Comparison of ENCODE assay signal across 23 cellular contexts in the genomic region with DNA sequence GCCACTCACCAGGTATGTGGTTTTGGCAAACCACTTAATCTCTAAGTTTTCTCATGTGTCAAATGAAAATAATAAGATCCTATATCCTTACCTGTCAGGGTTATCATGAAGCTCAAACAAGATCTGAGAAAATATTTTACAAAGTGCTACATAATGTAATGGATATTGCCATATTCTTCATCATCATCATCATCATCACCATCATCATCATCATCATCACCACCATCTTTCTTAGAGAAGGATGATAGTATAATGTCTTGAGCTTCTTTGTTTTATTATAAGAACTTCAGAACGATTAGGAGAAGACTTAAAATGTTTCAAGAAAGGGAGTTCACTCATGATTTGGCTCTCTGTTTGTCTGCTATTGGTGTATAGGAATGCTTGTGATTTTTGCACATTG.
DNase-seq lines count a peak whose midpoint lies in the region; ATAC-seq and TF ChIP-seq lines count a peak whose summit lies in the region.
"Had no signal": no experiment of that assay in that cellular context is flagged by ENCODE, and none has a peak within 500 bp of the region (broad histone marks: within the 10 kb centered on the region; RNA-seq: fewer than 3 reads in every experiment).

No MANE protein-coding gene starts in this region.

- H3K4me3 ChIP-seq in HEK293 (ENCODE audit: low read depth, low read length): no peak overlapping the region
- H3K4me3 ChIP-seq: BLaER1, GM12878 had no signal

- ATAC-seq in central memory CD8-positive, alpha-beta T cell (replicated peaks; ENCODE audit: extremely low read depth, poor library complexity, severe bottlenecking): no peak
- ATAC-seq: GM12878 had no signal

- H3K27ac ChIP-seq in HEK293 (ENCODE audit: extremely low read depth, low read depth, low read length): no peak overlapping the region
- H3K27ac ChIP-seq: 22Rv1, BLaER1 had no signal

- no peaks in the 10 kb centered on the region for H3K4me1 ChIP-seq in HEK293 (ENCODE audit: control insufficient read depth, insufficient read depth, low read length)
- H3K4me1 ChIP-seq: BLaER1 had no signal

- no peak for TF ChIP-seq CTCF in HEK293 (tag by site-specific recombination; IDR thresholded peaks at IDR 0.05)

- H3K27ac Mint-ChIP-seq in activated CD4-positive, alpha-beta T cell treated with anti-CD3 and anti-CD28 coated beads, Interleukin-2, amount 10 ng/mL, durations not matched to agents 24 days and 14 days: peak overlapping the region; percentile 34
- no peak overlapping the region for H3K27ac Mint-ChIP-seq in activated CD4-positive, alpha-beta T cell treated with anti-CD3 and anti-CD28 coated beads, Interleukin-2, amount 10 ng/mL, durations not matched to agents 7 days and 5 days
- H3K27ac Mint-ChIP-seq in central memory CD8-positive, alpha-beta T cell (ENCODE audit: low read depth): peak overlapping the region; percentile 13
- H3K27ac Mint-ChIP-seq: CD14-positive monocyte; CD4-positive, alpha-beta memory T cell; CD4-positive, CD25-positive, alpha-beta regulatory T cell had no signal

- peaks cover 64% of the 10 kb centered on the region for H3K36me3 Mint-ChIP-seq in activated CD4-positive, alpha-beta T cell treated with anti-CD3 and anti-CD28 coated beads, Interleukin-2, amount 10 ng/mL, durations not matched to agents 24 days and 14 days (ENCODE audit: low read depth)
- peaks cover 58% of the 10 kb centered on the region for H3K36me3 Mint-ChIP-seq in activated CD4-positive, alpha-beta T cell treated with anti-CD3 and anti-CD28 coated beads, Interleukin-2, amount 10 ng/mL, durations not matched to agents 7 days and 5 days (ENCODE audit: low read depth)
- H3K36me3 Mint-ChIP-seq in central memory CD8-positive, alpha-beta T cell (ENCODE audit: insufficient read depth): peaks cover 25% of the 10 kb centered on the region

- H3K4me3 Mint-ChIP-seq in activated CD4-positive, alpha-beta T cell treated with anti-CD3 and anti-CD28 coated beads, Interleukin-2, amount 10 ng/mL, durations not matched to agents 24 days and 14 days: no peak overlapping the region
- H3K4me3 Mint-ChIP-seq in activated CD4-positive, alpha-beta T cell treated with anti-CD3 and anti-CD28 coated beads, Interleukin-2, amount 10 ng/mL, durations not matched to agents 7 days and 5 days: no peak overlapping the region
- no peak overlapping the region for H3K4me3 Mint-ChIP-seq in central memory CD8-positive, alpha-beta T cell
- H3K4me3 Mint-ChIP-seq: CD14-positive monocyte; CD4-positive, alpha-beta memory T cell; CD4-positive, CD25-positive, alpha-beta regulatory T cell; CD8-positive, alpha-beta memory T cell had no signal

- no peaks in the 10 kb centered on the region for H3K27me3 Mint-ChIP-seq in activated CD4-positive, alpha-beta T cell treated with anti-CD3 and anti-CD28 coated beads, Interleukin-2, amount 10 ng/mL, durations not matched to agents 24 days and 14 days
- no peaks in the 10 kb centered on the region for H3K27me3 Mint-ChIP-seq in activated CD4-positive, alpha-beta T cell treated with anti-CD3 and anti-CD28 coated beads, Interleukin-2, amount 10 ng/mL, durations not matched to agents 7 days and 5 days
- no peaks in the 10 kb centered on the region for H3K27me3 Mint-ChIP-seq in central memory CD8-positive, alpha-beta T cell
- H3K27me3 Mint-ChIP-seq: CD4-positive, alpha-beta memory T cell; CD4-positive, CD25-positive, alpha-beta regulatory T cell; CD8-positive, alpha-beta memory T cell had no signal

- H3K9me3 ChIP-seq in HEK293 (ENCODE audit: control insufficient read depth, insufficient read depth, low read depth, low read length): no peaks in the 10 kb centered on the region
- H3K9me3 ChIP-seq: BE2C had no signal

- H3K9me3 Mint-ChIP-seq in activated CD4-positive, alpha-beta T cell treated with anti-CD3 and anti-CD28 coated beads, Interleukin-2, amount 10 ng/mL, durations not matched to agents 24 days and 14 days: peaks cover 5% of the 10 kb centered on the region
- peaks cover 2% of the 10 kb centered on the region for H3K9me3 Mint-ChIP-seq in activated CD4-positive, alpha-beta T cell treated with anti-CD3 and anti-CD28 coated beads, Interleukin-2, amount 10 ng/mL, durations not matched to agents 7 days and 5 days
- H3K9me3 Mint-ChIP-seq in central memory CD8-positive, alpha-beta T cell: no peaks in the 10 kb centered on the region
- H3K9me3 Mint-ChIP-seq: CD4-positive, alpha-beta memory T cell; CD4-positive, CD25-positive, alpha-beta regulatory T cell; CD8-positive, alpha-beta memory T cell had no signal

- POLR2A ChIA-PET in activated CD4-positive, alpha-beta T cell treated with anti-CD3 and anti-CD28 coated beads, Interleukin-2, amount 10 ng/mL, durations not matched to agents 7 days and 5 days (lab: Charles Lee): no interaction called here
- POLR2A ChIA-PET in HEK293 (lab: Yijun Ruan, JAX): no interaction called here

- peaks cover 3% of the 10 kb centered on the region for H3K4me1 Mint-ChIP-seq in activated CD4-positive, alpha-beta T cell treated with anti-CD3 and anti-CD28 coated beads, Interleukin-2, amount 10 ng/mL, durations not matched to agents 24 days and 14 days
- peaks cover 1% of the 10 kb centered on the region for H3K4me1 Mint-ChIP-seq in activated CD4-positive, alpha-beta T cell treated with anti-CD3 and anti-CD28 coated beads, Interleukin-2, amount 10 ng/mL, durations not matched to agents 7 days and 5 days
- no peaks in the 10 kb centered on the region for H3K4me1 Mint-ChIP-seq in central memory CD8-positive, alpha-beta T cell

- H3K36me3 ChIP-seq in HEK293 (ENCODE audit: control insufficient read depth in 2 of 2, insufficient read depth in 1 of 2, low read length in 2 of 2): peaks cover 0 to 56% of the 10 kb centered on the region in 2 experiments; a peak in 1 of 3 replicates

- no peak for DNase-seq in activated CD4-positive, alpha-beta T cell treated with anti-CD3 and anti-CD28 coated beads, Interleukin-2, amount 10 ng/mL, durations not matched to agents 24 days and 14 days
- DNase-seq in activated CD4-positive, alpha-beta T cell treated with anti-CD3 and anti-CD28 coated beads, Interleukin-2, amount 10 ng/mL, durations not matched to agents 7 days and 5 days: no peak
- no peak for DNase-seq in central memory CD8-positive, alpha-beta T cell (ENCODE audit: low spot score in 2 of 2)
- no peak for DNase-seq in A172 (ENCODE audit: low spot score)
- DNase-seq: ACHN; BE2C; C1 segment of cervical spinal cord; CD4-positive, alpha-beta memory T cell; CD4-positive, CD25-positive, alpha-beta regulatory T cell; CD8-positive, alpha-beta memory T cell; COR-L47; DMS 273 treated with DMSO at 0.1 percent for 48 hours; DMS153; DMS53; DMS79; DND-41; EL; GDM1 had no signal

- intact Hi-C loops in activated CD4-positive, alpha-beta T cell treated with anti-CD3 and anti-CD28 coated beads, Interleukin-2, amount 10 ng/mL, durations not matched to agents 24 days and 14 days (cut with micrococcal nuclease): no loop called here

- CTCF ChIA-PET in activated CD4-positive, alpha-beta T cell treated with anti-CD3 and anti-CD28 coated beads, Interleukin-2, amount 10 ng/mL, durations not matched to agents 7 days and 5 days (lab: Charles Lee): no interaction called here
- CTCF ChIA-PET in HEK293 (lab: Yijun Ruan, JAX): interaction anchor here (0.7 kb wide), 1 partner anchor 87 kb away, joined by 3 read pairs; no protein-coding TSS in a partner anchor

TF ChIP-seq in HEK293, 187 proteins besides CTCF, POLR2A, EP300 and RAD21:
- no peak for TF ChIP-seq KLF8 (tag by site-specific recombination; IDR thresholded peaks at IDR 0.05)
- TF ChIP-seq, protein P1, sequence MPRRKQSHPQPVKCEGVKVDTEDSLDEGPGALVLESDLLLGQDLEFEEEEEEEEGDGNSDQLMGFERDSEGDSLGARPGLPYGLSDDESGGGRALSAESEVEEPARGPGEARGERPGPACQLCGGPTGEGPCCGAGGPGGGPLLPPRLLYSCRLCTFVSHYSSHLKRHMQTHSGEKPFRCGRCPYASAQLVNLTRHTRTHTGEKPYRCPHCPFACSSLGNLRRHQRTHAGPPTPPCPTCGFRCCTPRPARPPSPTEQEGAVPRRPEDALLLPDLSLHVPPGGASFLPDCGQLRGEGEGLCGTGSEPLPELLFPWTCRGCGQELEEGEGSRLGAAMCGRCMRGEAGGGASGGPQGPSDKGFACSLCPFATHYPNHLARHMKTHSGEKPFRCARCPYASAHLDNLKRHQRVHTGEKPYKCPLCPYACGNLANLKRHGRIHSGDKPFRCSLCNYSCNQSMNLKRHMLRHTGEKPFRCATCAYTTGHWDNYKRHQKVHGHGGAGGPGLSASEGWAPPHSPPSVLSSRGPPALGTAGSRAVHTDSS (tag by site-specific recombination; IDR thresholded peaks at IDR 0.05): peak; percentile 94
